In genomic region chr3:129107793-129108192, GRCh38 we compare ENCODE assay signal across 18 cellular contexts. TPM values are rescaled to one million over a fixed set of nuclear protein-coding genes. Genes with fewer than 3 reads are reported as not detected.
A peak's percentile ranks its signal among the peaks of the same experiment; 100 is the strongest.
DNase-seq lines count a peak whose midpoint lies in the region; ATAC-seq and TF ChIP-seq lines count a peak whose summit lies in the region.
"Had no signal": no experiment of that assay in that cellular context is flagged by ENCODE, and none has a peak within 500 bp of the region (broad histone marks: within the 10 kb centered on the region; RNA-seq: fewer than 3 reads in every experiment).

No MANE protein-coding gene starts in this region.

- no peak for ATAC-seq in naive thymus-derived CD8-positive, alpha-beta T cell

- no TSS peak for BruUV-seq in A673 (replicated peaks; lab: Mats Ljungman, UMichigan)

- H4K20me1 ChIP-seq in H9 (ENCODE audit: control insufficient read depth, insufficient read depth, insufficient read length), result no peaks in the 10 kb centered on the region

- H3K4me2 ChIP-seq in H9 (ENCODE audit: insufficient read depth, insufficient read length, low read length), result no peak overlapping the region
- H3K4me2 ChIP-seq: BLaER1 had no signal

- H3K9me3 ChIP-seq in H9 (ENCODE audit: control insufficient read depth, low read depth, low read length) (no peaks in the 10 kb centered on the region), A673 (ENCODE audit: low read depth, low read length, poor library complexity, severe bottlenecking) (no peaks in the 10 kb centered on the region)
- H3K9me3 ChIP-seq: BLaER1, thyroid gland had no signal

- no peak overlapping the region for H3K4me3 Mint-ChIP-seq in T-helper 1 cell treated with Interleukin-12 subunit alpha and Interleukin-12 subunit beta and Interleukin-4 antibody, amounts not matched to agents 30 μg/mL and 1 μg/mL, for 36 hours
- H3K4me3 Mint-ChIP-seq in H9 (no peak overlapping the region), type B pancreatic cell (no peak overlapping the region)
- no peak overlapping the region for H3K4me3 Mint-ChIP-seq in activated T-helper 2 cell treated with anti-CD3 and anti-CD28 coated beads, Interferon-gamma antibody, Interleukin-2, Interleukin-4, amounts not matched to agents 10 μg/mL and 5 μg/mL and 100 μg/mL, durations not matched to agents 14 hours and 24 hours and 36 hours (ENCODE audit: low read depth)
- peak overlapping the region in 9 of 10 donors; percentile 53 to 77 (median 70) for H3K4me3 Mint-ChIP-seq in naive thymus-derived CD8-positive, alpha-beta T cell

- H4K91ac ChIP-seq in H9 (ENCODE audit: insufficient read length, low read depth, low read length), result no peak overlapping the region

- peaks cover 2% of the 10 kb centered on the region; the same call in 1 of the 2 replicates for H3K79me2 ChIP-seq in H9 (ENCODE audit: insufficient read depth, low read length)

- no peak overlapping the region for H2BK5ac ChIP-seq in H9 (ENCODE audit: insufficient read length, low read length)

- CTCF ChIA-PET in A673 (lab: Charles Lee), result no interaction called here

- no peak overlapping the region for H3K56ac ChIP-seq in H9 (ENCODE audit: insufficient read length, low read depth, low read length)

- H3K23me2 ChIP-seq in H9 (ENCODE audit: insufficient read length, low read depth, low read length, poor library complexity, severe bottlenecking), result no peaks in the 10 kb centered on the region

- H3K36me3 Mint-ChIP-seq in T-helper 1 cell treated with Interleukin-12 subunit alpha and Interleukin-12 subunit beta and Interleukin-4 antibody, amounts not matched to agents 30 μg/mL and 1 μg/mL, for 36 hours (ENCODE audit: low read depth), result peaks cover 41% of the 10 kb centered on the region
- H3K36me3 Mint-ChIP-seq in H9 (ENCODE audit: insufficient read depth in 1 of 3, low read depth in 3 of 3) (peaks cover 4 to 9% (median 6%) of the 10 kb centered on the region in 3 experiments; a peak in 5 of 7 replicates), type B pancreatic cell (peaks cover 7% of the 10 kb centered on the region)
- peaks cover 55% of the 10 kb centered on the region for H3K36me3 Mint-ChIP-seq in activated T-helper 2 cell treated with anti-CD3 and anti-CD28 coated beads, Interferon-gamma antibody, Interleukin-2, Interleukin-4, amounts not matched to agents 10 μg/mL and 5 μg/mL and 100 μg/mL, durations not matched to agents 14 hours and 24 hours and 36 hours (ENCODE audit: low read depth)
- H3K36me3 Mint-ChIP-seq in naive thymus-derived CD8-positive, alpha-beta T cell, result peaks cover 0 to 87% (median 18%) of the 10 kb centered on the region in 3 donors

- no CpG with 5 or more reads among the region's 8 CpGs for WGBS in H9 (ENCODE audit: extremely low coverage, insufficient read length, low lambda C conversion rate)
- 91 to 97% methylated on average over 8 of the region's 8 CpGs for WGBS in lower leg skin, 2 donors

- no peak overlapping the region for H2BK120ac ChIP-seq in H9 (ENCODE audit: low read depth, low read length, poor library complexity, severe bottlenecking)

- H2AK5ac ChIP-seq in H9 (ENCODE audit: insufficient read length, low read length), result no peak overlapping the region

- H3K4me3 ChIP-seq in A673 (ENCODE audit: low read depth, low read length, poor library complexity, severe bottlenecking) (no peak overlapping the region), lower leg skin (ENCODE audit: low read depth, poor library complexity, severe bottlenecking) (no peak overlapping the region)
- H3K4me3 ChIP-seq: BLaER1, SK-N-MC, thyroid gland had no signal

- H3K4me1 Mint-ChIP-seq in T-helper 1 cell treated with Interleukin-12 subunit alpha and Interleukin-12 subunit beta and Interleukin-4 antibody, amounts not matched to agents 30 μg/mL and 1 μg/mL, for 36 hours (ENCODE audit: low read depth), result peaks cover 47% of the 10 kb centered on the region
- H3K4me1 Mint-ChIP-seq in H9, result no peaks in the 10 kb centered on the region; a peak in 1 of 4 replicates
- peaks cover 25% of the 10 kb centered on the region for H3K4me1 Mint-ChIP-seq in activated T-helper 2 cell treated with anti-CD3 and anti-CD28 coated beads, Interferon-gamma antibody, Interleukin-2, Interleukin-4, amounts not matched to agents 10 μg/mL and 5 μg/mL and 100 μg/mL, durations not matched to agents 14 hours and 24 hours and 36 hours (ENCODE audit: low read depth)
- H3K4me1 Mint-ChIP-seq in naive thymus-derived CD8-positive, alpha-beta T cell, result peaks cover 45 to 95% (median 86%) of the 10 kb centered on the region in 4 donors
- H3K4me1 Mint-ChIP-seq in type B pancreatic cell (ENCODE audit: unreplicated experiment), result peaks cover 10% of the 10 kb centered on the region

- intact Hi-C loops in activated T-helper 2 cell treated with anti-CD3 and anti-CD28 coated beads, Interferon-gamma antibody, Interleukin-2, Interleukin-4, amounts not matched to agents 10 μg/mL and 5 μg/mL and 100 μg/mL, durations not matched to agents 14 hours and 24 hours and 36 hours (cut with micrococcal nuclease), result no loop called here
- intact Hi-C loops in A673 (cut with micrococcal nuclease; ENCODE audit: unreplicated experiment) (no loop called here), lower leg skin (cut with DNase I; ENCODE audit: low total_unique reads) (no loop called here)

- no peak overlapping the region for H3K23ac ChIP-seq in H9 (ENCODE audit: insufficient read length, low read depth, low read length)

- H3K4me1 ChIP-seq in H9 (ENCODE audit: insufficient read depth, low read length) (no peaks in the 10 kb centered on the region), A673 (ENCODE audit: insufficient read depth, low read length, poor library complexity, severe bottlenecking) (no peaks in the 10 kb centered on the region)

- no peak for TF ChIP-seq POLR2A in lower leg skin (IDR thresholded peaks at IDR 0.05)

- H3K27ac ChIP-seq in H9 (ENCODE audit: insufficient read length, low read depth, low read length) (no peak overlapping the region), A673 (ENCODE audit: low read depth, low read length, poor library complexity, severe bottlenecking) (no peak overlapping the region)
- H3K27ac ChIP-seq: BLaER1, SK-N-MC, thyroid gland had no signal

- H3K36me3 ChIP-seq in A673 (ENCODE audit: insufficient read depth, low read length, poor library complexity, severe bottlenecking), result no peaks in the 10 kb centered on the region
- H3K36me3 ChIP-seq: thyroid gland had no signal

- H4K5ac ChIP-seq in H9 (ENCODE audit: insufficient read length, low read depth, low read length), result no peak overlapping the region

- H3K14ac ChIP-seq in H9 (ENCODE audit: insufficient read depth, low read length), result no peak overlapping the region

- H3K79me1 ChIP-seq in H9 (ENCODE audit: insufficient read depth, low read depth, low read length, poor library complexity, severe bottlenecking), result no peaks in the 10 kb centered on the region

- H3K4ac ChIP-seq in H9 (ENCODE audit: low read depth, low read length), result no peak overlapping the region

- H2AFZ ChIP-seq in H9 (ENCODE audit: low read length), result no peak overlapping the region

- H4K8ac ChIP-seq in H9 (replicated peaks; ENCODE audit: insufficient read length, low read depth, low read length), result no peak overlapping the region

- POLR2A ChIA-PET in naive thymus-derived CD8-positive, alpha-beta T cell (lab: Charles Lee), result interaction anchor here (0.6 to 7.2 kb wide), 3 partner anchors 13 to 103 kb away, joined by 3 to 140 read pairs (median 5); partner anchors contain the start of gene RAB43
- POLR2A ChIA-PET in A673 (lab: Charles Lee; ENCODE audit: low non-redundant PET), result no interaction called here

- no peak overlapping the region for H3T11ph ChIP-seq in H9 (ENCODE audit: low read length)

- H3K27me3 ChIP-seq in H9 (ENCODE audit: insufficient read depth, low read length) (no peaks in the 10 kb centered on the region), A673 (replicated peaks; ENCODE audit: insufficient read depth, low read depth, low read length, poor library complexity) (no peaks in the 10 kb centered on the region)
- H3K27me3 ChIP-seq: BLaER1, thyroid gland had no signal

- no peaks in the 10 kb centered on the region for H3K9me3 Mint-ChIP-seq in T-helper 1 cell treated with Interleukin-12 subunit alpha and Interleukin-12 subunit beta and Interleukin-4 antibody, amounts not matched to agents 30 μg/mL and 1 μg/mL, for 36 hours
- H3K9me3 Mint-ChIP-seq in H9 (no peaks in the 10 kb centered on the region), type B pancreatic cell (no peaks in the 10 kb centered on the region)
- H3K9me3 Mint-ChIP-seq in activated T-helper 2 cell treated with anti-CD3 and anti-CD28 coated beads, Interferon-gamma antibody, Interleukin-2, Interleukin-4, amounts not matched to agents 10 μg/mL and 5 μg/mL and 100 μg/mL, durations not matched to agents 14 hours and 24 hours and 36 hours, result no peaks in the 10 kb centered on the region
- no peaks in the 10 kb centered on the region for H3K9me3 Mint-ChIP-seq in naive thymus-derived CD8-positive, alpha-beta T cell

- no peak overlapping the region for H3K9ac ChIP-seq in H9 (ENCODE audit: extremely low read depth, insufficient read length, low read length)
- H3K9ac ChIP-seq: BLaER1 had no signal

- TF ChIP-seq CTCF in H9 (conservative IDR thresholded peaks at IDR 0.05), result no peak
- TF ChIP-seq CTCF in A673 (conservative IDR thresholded peaks at IDR 0.05; ENCODE audit: low read depth, low read length), result no peak
- TF ChIP-seq CTCF in type B pancreatic cell (conservative IDR thresholded peaks at IDR 0.05), result no peak
- TF ChIP-seq CTCF in lower leg skin (IDR thresholded peaks at IDR 0.05), result no peak

- no peak overlapping the region for H2BK15ac ChIP-seq in H9 (ENCODE audit: low read depth, low read length)

- no peak overlapping the region for H2BK12ac ChIP-seq in H9 (ENCODE audit: insufficient read length, low read depth, low read length)

- H3K27ac Mint-ChIP-seq in T-helper 1 cell treated with Interleukin-12 subunit alpha and Interleukin-12 subunit beta and Interleukin-4 antibody, amounts not matched to agents 30 μg/mL and 1 μg/mL, for 36 hours, result peak overlapping the region; percentile 81
- peak overlapping the region; percentile 28 to 90 (median 56); a peak in 6 of 7 replicates for H3K27ac Mint-ChIP-seq in H9
- H3K27ac Mint-ChIP-seq in activated T-helper 2 cell treated with anti-CD3 and anti-CD28 coated beads, Interferon-gamma antibody, Interleukin-2, Interleukin-4, amounts not matched to agents 10 μg/mL and 5 μg/mL and 100 μg/mL, durations not matched to agents 14 hours and 24 hours and 36 hours, result peak overlapping the region; percentile 36
- H3K27ac Mint-ChIP-seq in naive thymus-derived CD8-positive, alpha-beta T cell, result peak overlapping the region; percentile 71 to 93 (median 82)
- no peak overlapping the region for H3K27ac Mint-ChIP-seq in type B pancreatic cell

- no peak for DNase-seq in T-helper 1 cell
- DNase-seq in H9, result no peak
- DNase-seq in activated T-helper 2 cell treated with anti-CD3 and anti-CD28 coated beads, Interferon-gamma antibody, Interleukin-2, Interleukin-4, amounts not matched to agents 10 μg/mL and 5 μg/mL and 100 μg/mL, durations not matched to agents 14 hours and 24 hours and 36 hours (ENCODE audit: low spot score), result no peak
- DNase-seq in naive thymus-derived CD8-positive, alpha-beta T cell, result no peak
- no peak for DNase-seq in A673 (ENCODE audit: low spot score)
- DNase-seq in type B pancreatic cell (ENCODE audit: extremely low spot score, unreplicated experiment), result no peak
- no peak for DNase-seq in lower leg skin (ENCODE audit: low spot score in 2 of 2)
- DNase-seq: hippocampal formation, NCI-H1417, NCI-H774 had no signal

- no peaks in the 10 kb centered on the region for H3K27me3 Mint-ChIP-seq in T-helper 1 cell treated with Interleukin-12 subunit alpha and Interleukin-12 subunit beta and Interleukin-4 antibody, amounts not matched to agents 30 μg/mL and 1 μg/mL, for 36 hours (ENCODE audit: low read depth)
- no peaks in the 10 kb centered on the region for H3K27me3 Mint-ChIP-seq in H9 (ENCODE audit: low read depth)
- no peaks in the 10 kb centered on the region for H3K27me3 Mint-ChIP-seq in activated T-helper 2 cell treated with anti-CD3 and anti-CD28 coated beads, Interferon-gamma antibody, Interleukin-2, Interleukin-4, amounts not matched to agents 10 μg/mL and 5 μg/mL and 100 μg/mL, durations not matched to agents 14 hours and 24 hours and 36 hours (ENCODE audit: low read depth)
- H3K27me3 Mint-ChIP-seq in naive thymus-derived CD8-positive, alpha-beta T cell, result no peaks in the 10 kb centered on the region
- H3K27me3 Mint-ChIP-seq in type B pancreatic cell, result no peaks in the 10 kb centered on the region

- H2BK20ac ChIP-seq in H9 (ENCODE audit: low read depth, low read length, poor library complexity, severe bottlenecking), result no peak overlapping the region

- no peak overlapping the region for H3K18ac ChIP-seq in H9 (ENCODE audit: insufficient read length, low read depth, low read length)

RNA-seq across cellular contexts. Expression of gene RAB43, which starts 13.8 kb away (rescaled TPM):
- 13.6 and 14.8 TPM in 2 replicates for total RNA-seq in H9 (2021)
- 30.7 and 32.1 TPM in 2 replicates for total RNA-seq in activated T-helper 2 cell treated with anti-CD3 and anti-CD28 coated beads, Interferon-gamma antibody, Interleukin-2, Interleukin-4, amounts not matched to agents 10 μg/mL and 5 μg/mL and 100 μg/mL, durations not matched to agents 14 hours and 24 hours and 36 hours
- 100 to 1,000 TPM; 122 to 130 TPM for total RNA-seq in naive thymus-derived CD8-positive, alpha-beta T cell
- polyA plus RNA-seq in naive thymus-derived CD8-positive, alpha-beta T cell, result 10 to 100 TPM; 15.7 to 43.1 (median 27.5) TPM
- total RNA-seq in A673 (2021), result 2.9 and 7.3 TPM in 2 replicates
- total RNA-seq in type B pancreatic cell (ENCODE audit: low replicate concordance), result 16.2 and 21.1 TPM in 2 replicates
- 10 to 100 TPM in 3 of 4 donors, 1 to 10 TPM in 1; 5.4 to 12.1 (median 11.2) TPM for total RNA-seq in lower leg skin

RNA-seq across cellular contexts. Expression of gene GP9, which starts 47.2 kb away (rescaled TPM):
- not detected in 2 replicates for total RNA-seq in H9 (2021)
- total RNA-seq in activated T-helper 2 cell treated with anti-CD3 and anti-CD28 coated beads, Interferon-gamma antibody, Interleukin-2, Interleukin-4, amounts not matched to agents 10 μg/mL and 5 μg/mL and 100 μg/mL, durations not matched to agents 14 hours and 24 hours and 36 hours, result not detected in 2 replicates
- total RNA-seq in naive thymus-derived CD8-positive, alpha-beta T cell, result not detected
- polyA plus RNA-seq in naive thymus-derived CD8-positive, alpha-beta T cell, result not detected
- total RNA-seq in A673 (2021), result not detected in 2 replicates
- not detected in 2 replicates for total RNA-seq in type B pancreatic cell (ENCODE audit: low replicate concordance)
- not detected for total RNA-seq in lower leg skin
- total RNA-seq: A172, fibroblast of villous mesenchyme, kidney epithelial cell, mesenteric fat pad, thyroid gland had no signal

RNA-seq across cellular contexts. Expression of gene ISY1, which starts 53.1 kb away (rescaled TPM):
- total RNA-seq in H9 (2021), result 28.1 TPM in 2 replicates
- total RNA-seq in activated T-helper 2 cell treated with anti-CD3 and anti-CD28 coated beads, Interferon-gamma antibody, Interleukin-2, Interleukin-4, amounts not matched to agents 10 μg/mL and 5 μg/mL and 100 μg/mL, durations not matched to agents 14 hours and 24 hours and 36 hours, result 71.4 and 78.0 TPM in 2 replicates
- 10 to 100 TPM; 47.1 to 47.2 TPM for total RNA-seq in naive thymus-derived CD8-positive, alpha-beta T cell
- polyA plus RNA-seq in naive thymus-derived CD8-positive, alpha-beta T cell, result 100 to 1,000 TPM; 101 to 119 (median 107) TPM
- total RNA-seq in A673 (2021), result 46.2 and 49.8 TPM in 2 replicates
- 33.2 and 35.6 TPM in 2 replicates for total RNA-seq in type B pancreatic cell (ENCODE audit: low replicate concordance)
- total RNA-seq in lower leg skin, result 10 to 100 TPM; 15.5 to 22.8 (median 18.1) TPM

Comparison
In these comparisons a context has a peak if more than half of its experiments do, and no peak if none do; other contexts are left out.
1. H3K4me3 Mint-ChIP-seq: peak in naive thymus-derived CD8-positive, alpha-beta T cell (9 of 10); none in T-helper 1 cell treated with Interleukin-12 subunit alpha and Interleukin-12 subunit beta and Interleukin-4 antibody, amounts not matched to agents 30 μg/mL and 1 μg/mL, for 36 hours (single experiment), H9 (0 of 2), activated T-helper 2 cell treated with anti-CD3 and anti-CD28 coated beads, Interferon-gamma antibody, Interleukin-2, Interleukin-4, amounts not matched to agents 10 μg/mL and 5 μg/mL and 100 μg/mL, durations not matched to agents 14 hours and 24 hours and 36 hours (single experiment) and type B pancreatic cell (single experiment).